In genomic region chr1:154574715-154575114, GRCh38 we compare ENCODE assay signal across 12 cellular contexts. TPM values are rescaled to one million over a fixed set of nuclear protein-coding genes. Genes with fewer than 3 reads are reported as not detected.
DNase-seq lines count a peak whose midpoint lies in the region; FAIRE-seq and TF ChIP-seq lines count a peak whose summit lies in the region.
"Had no signal": no experiment of that assay in that cellular context is flagged by ENCODE, and none has a peak within 500 bp of the region (broad histone marks: within the 10 kb centered on the region; RNA-seq: fewer than 3 reads in every experiment).

No MANE protein-coding gene starts in this region.

- H3K4me3 Mint-ChIP-seq in H9, result no peak overlapping the region
- H3K4me3 Mint-ChIP-seq: activated CD4-positive, alpha-beta T cell treated with anti-CD3 and anti-CD28 coated beads, Interleukin-2, amount 10 ng/mL, durations not matched to agents 24 days and 14 days had no signal

- no peak overlapping the region for H3K27ac ChIP-seq in H9 (ENCODE audit: insufficient read length, low read depth, low read length)
- no peak overlapping the region for H3K27ac ChIP-seq in tibial artery
- H3K27ac ChIP-seq: coronary artery, ovary had no signal

- H3K9me3 ChIP-seq in H9 (ENCODE audit: control insufficient read depth, low read depth, low read length), result no peaks in the 10 kb centered on the region
- no peaks in the 10 kb centered on the region for H3K9me3 ChIP-seq in tibial artery
- H3K9me3 ChIP-seq: ovary had no signal

- no peak overlapping the region for H3K23ac ChIP-seq in H9 (ENCODE audit: insufficient read length, low read depth, low read length)

- FAIRE-seq in HTR-8/SVneo (lab: Jason Lieb, UNC), result no peak
- FAIRE-seq: D721Med had no signal

- H3K27me3 ChIP-seq in H9 (ENCODE audit: insufficient read depth, low read length), result no peaks in the 10 kb centered on the region
- peaks cover 0 to 26% of the 10 kb centered on the region in 2 donors for H3K27me3 ChIP-seq in tibial artery
- H3K27me3 ChIP-seq: ovary had no signal

- no peak overlapping the region for H4K91ac ChIP-seq in H9 (ENCODE audit: insufficient read length, low read depth, low read length)

- H3K4me3 ChIP-seq in AG10803 (ENCODE audit: low read length), result no peak overlapping the region
- H3K4me3 ChIP-seq in choroid plexus epithelial cell (ENCODE audit: low read depth, low read length), result no peak overlapping the region
- no peak overlapping the region for H3K4me3 ChIP-seq in tibial artery
- H3K4me3 ChIP-seq: coronary artery, ovary had no signal

- H4K8ac ChIP-seq in H9 (replicated peaks; ENCODE audit: insufficient read length, low read depth, low read length), result no peak overlapping the region

- H3K79me2 ChIP-seq in H9 (ENCODE audit: insufficient read depth, low read length), result no peaks in the 10 kb centered on the region

- no peak overlapping the region for H3K14ac ChIP-seq in H9 (ENCODE audit: insufficient read depth, low read length)

- no peak overlapping the region for H2AK5ac ChIP-seq in H9 (ENCODE audit: insufficient read length, low read length)

- H3K27ac Mint-ChIP-seq in H9, result peak overlapping the region in 2 of 3 experiments; percentile 8 to 36; a peak in 1 of 7 replicates

- no peak overlapping the region for H2BK20ac ChIP-seq in H9 (ENCODE audit: low read depth, low read length, poor library complexity, severe bottlenecking)

- H4K5ac ChIP-seq in H9 (ENCODE audit: insufficient read length, low read depth, low read length), result no peak overlapping the region

- H3K4ac ChIP-seq in H9 (ENCODE audit: low read depth, low read length), result no peak overlapping the region

- intact Hi-C loops in tibial artery (cut with DNase I; ENCODE audit: low total_unique reads), result no loop called here

- H3K56ac ChIP-seq in H9 (ENCODE audit: insufficient read length, low read depth, low read length), result no peak overlapping the region

- TF ChIP-seq CTCF in AG10803 (conservative IDR thresholded peaks at IDR 0.05; ENCODE audit: low read length), result no peak
- TF ChIP-seq CTCF in H9 (conservative IDR thresholded peaks at IDR 0.05), result no peak
- no peak for TF ChIP-seq CTCF in choroid plexus epithelial cell (conservative IDR thresholded peaks at IDR 0.05; ENCODE audit: low read depth, low read length)
- TF ChIP-seq CTCF in tibial artery (IDR thresholded peaks at IDR 0.05), result no peak
- TF ChIP-seq CTCF in GM20000 (IDR thresholded peaks at IDR 0.05; ENCODE audit: extremely low read depth, missing control alignments), result no peak

- H3K27me3 Mint-ChIP-seq in H9 (ENCODE audit: low read depth), result no peaks in the 10 kb centered on the region; the same call in none of the 2 replicates

- H3K36me3 ChIP-seq in tibial artery, result peaks cover 0 to 22% (median 9%) of the 10 kb centered on the region in 3 donors
- H3K36me3 ChIP-seq: ovary had no signal

- no peak overlapping the region for H2BK15ac ChIP-seq in H9 (ENCODE audit: low read depth, low read length)

- H2BK12ac ChIP-seq in H9 (ENCODE audit: insufficient read length, low read depth, low read length), result no peak overlapping the region

- H3K36me3 Mint-ChIP-seq in H9 (ENCODE audit: insufficient read depth in 1 of 3, low read depth in 3 of 3), result peaks cover 15 to 19% (median 18%) of the 10 kb centered on the region in 3 experiments; a peak in 6 of 7 replicates

- H3K4me1 ChIP-seq in H9 (ENCODE audit: insufficient read depth, low read length), result no peaks in the 10 kb centered on the region
- H3K4me1 ChIP-seq in tibial artery, result no peaks in the 10 kb centered on the region

- peaks cover 20 to 29% of the 10 kb centered on the region in 2 experiments for H3K4me1 Mint-ChIP-seq in H9
- H3K4me1 Mint-ChIP-seq: activated CD4-positive, alpha-beta T cell treated with anti-CD3 and anti-CD28 coated beads, Interleukin-2, amount 10 ng/mL, durations not matched to agents 24 days and 14 days had no signal

- no peaks in the 10 kb centered on the region for H3K79me1 ChIP-seq in H9 (ENCODE audit: insufficient read depth, low read depth, low read length, poor library complexity, severe bottlenecking)

- H3K9me3 Mint-ChIP-seq in H9, result no peaks in the 10 kb centered on the region
- H3K9me3 Mint-ChIP-seq: activated CD4-positive, alpha-beta T cell treated with anti-CD3 and anti-CD28 coated beads, Interleukin-2, amount 10 ng/mL, durations not matched to agents 24 days and 14 days had no signal

- no peak overlapping the region for H2AFZ ChIP-seq in H9 (ENCODE audit: low read length)

- H3K18ac ChIP-seq in H9 (ENCODE audit: insufficient read length, low read depth, low read length), result no peak overlapping the region

- no peak overlapping the region for H3K4me2 ChIP-seq in H9 (ENCODE audit: insufficient read depth, insufficient read length, low read length)

- H3K9ac ChIP-seq in H9 (ENCODE audit: extremely low read depth, insufficient read length, low read length), result no peak overlapping the region

- H2BK5ac ChIP-seq in H9 (ENCODE audit: insufficient read length, low read length), result no peak overlapping the region

- WGBS in H9 (ENCODE audit: extremely low coverage, insufficient read length, low lambda C conversion rate), result no CpG with 5 or more reads among the region's 7 CpGs

- H3T11ph ChIP-seq in H9 (ENCODE audit: low read length), result no peak overlapping the region

- H4K20me1 ChIP-seq in H9 (ENCODE audit: control insufficient read depth, insufficient read depth, insufficient read length), result no peaks in the 10 kb centered on the region

- H3K23me2 ChIP-seq in H9 (ENCODE audit: insufficient read length, low read depth, low read length, poor library complexity, severe bottlenecking), result no peaks in the 10 kb centered on the region

- DNase-seq in AG10803 (ENCODE audit: low read depth) (peak; percentile 25), H9 (no peak), NCI-H510A (lab: John Stamatoyannopoulos, UW) (peak; percentile 60), choroid plexus epithelial cell (ENCODE audit: low read depth) (peak; percentile 62), HTR-8/SVneo (ENCODE audit: insufficient read length, low spot score) (no peak), tibial artery (no peak), GM20000 (ENCODE audit: low spot score) (no peak)
- no peak for DNase-seq in central memory CD4-positive, alpha-beta T cell
- DNase-seq: activated CD4-positive, alpha-beta T cell treated with anti-CD3 and anti-CD28 coated beads, Interleukin-2, amount 10 ng/mL, durations not matched to agents 24 days and 14 days; ovary had no signal

- no peak overlapping the region for H2BK120ac ChIP-seq in H9 (ENCODE audit: low read depth, low read length, poor library complexity, severe bottlenecking)

RNA-seq across cellular contexts. Expression of gene CHRNB2, which starts 7.1 kb away (rescaled TPM):
- total RNA-seq in H9 (2021), result 1.8 and 1.9 TPM in 2 replicates

RNA-seq across cellular contexts. Expression of gene UBE2Q1, which starts 16.3 kb away (rescaled TPM):
- 105 and 108 TPM in 2 replicates for total RNA-seq in H9 (2021)

RNA-seq across cellular contexts. Expression of gene ADAR, which starts 33.3 kb away (rescaled TPM):
- total RNA-seq in H9 (2021), result 228 and 236 TPM in 2 replicates

Comparison
In these comparisons a context has a peak if more than half of its experiments do, and no peak if none do; other contexts are left out.
1. DNase-seq: peak in AG10803 (single experiment), NCI-H510A (single experiment) and choroid plexus epithelial cell (single experiment); none in H9 (single experiment), central memory CD4-positive, alpha-beta T cell (single experiment), HTR-8/SVneo (single experiment), tibial artery (0 of 2) and GM20000 (single experiment).